In the genomic region with DNA sequence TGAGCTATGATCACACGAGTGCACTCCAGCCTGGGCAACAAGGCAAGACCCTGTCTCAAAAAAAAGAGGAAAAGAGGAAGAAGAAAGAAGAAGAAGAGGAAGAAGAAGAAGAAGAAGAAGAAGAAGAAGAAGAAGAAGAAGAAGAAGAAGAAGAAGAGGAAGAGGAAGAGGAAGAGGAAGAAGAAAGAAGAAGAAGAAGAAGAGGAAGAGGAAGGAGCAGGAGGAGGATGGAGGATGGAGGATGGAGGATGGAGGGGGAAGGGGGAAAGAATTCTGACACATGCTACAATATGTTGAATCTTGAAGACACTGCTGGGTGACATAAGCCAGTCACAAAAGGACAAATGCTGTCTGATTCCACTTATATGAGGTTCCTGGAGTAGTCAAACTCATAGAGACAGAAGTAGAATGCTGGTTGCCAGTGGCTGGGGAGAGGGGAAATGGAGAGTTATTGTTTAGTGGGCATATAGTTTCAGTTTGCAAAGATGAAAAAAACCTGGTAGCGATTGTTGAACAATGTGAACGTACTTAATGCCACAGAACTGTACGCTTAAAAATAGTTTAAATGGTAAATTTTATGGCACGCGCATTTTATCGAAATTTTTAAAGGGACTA, we compare ENCODE assay signal across 1 cellular context.
TF ChIP-seq lines count a peak whose summit lies in the region.

No MANE protein-coding gene starts in this region.

TF ChIP-seq in HCT116, 20 proteins besides CTCF, POLR2A, EP300 and RAD21 (continued from another document):
- no peak for TF ChIP-seq REST (IDR thresholded peaks at IDR 0.05; ENCODE audit: low read depth)
- TF ChIP-seq ZNF274 (IDR thresholded peaks at IDR 0.05; ENCODE audit: low read depth, low read length), result no peak
- no peak for TF ChIP-seq CBX3 (IDR thresholded peaks at IDR 0.05; ENCODE audit: low read depth)
